ENCODE assay signal across 12 cellular contexts in the genomic region with DNA sequence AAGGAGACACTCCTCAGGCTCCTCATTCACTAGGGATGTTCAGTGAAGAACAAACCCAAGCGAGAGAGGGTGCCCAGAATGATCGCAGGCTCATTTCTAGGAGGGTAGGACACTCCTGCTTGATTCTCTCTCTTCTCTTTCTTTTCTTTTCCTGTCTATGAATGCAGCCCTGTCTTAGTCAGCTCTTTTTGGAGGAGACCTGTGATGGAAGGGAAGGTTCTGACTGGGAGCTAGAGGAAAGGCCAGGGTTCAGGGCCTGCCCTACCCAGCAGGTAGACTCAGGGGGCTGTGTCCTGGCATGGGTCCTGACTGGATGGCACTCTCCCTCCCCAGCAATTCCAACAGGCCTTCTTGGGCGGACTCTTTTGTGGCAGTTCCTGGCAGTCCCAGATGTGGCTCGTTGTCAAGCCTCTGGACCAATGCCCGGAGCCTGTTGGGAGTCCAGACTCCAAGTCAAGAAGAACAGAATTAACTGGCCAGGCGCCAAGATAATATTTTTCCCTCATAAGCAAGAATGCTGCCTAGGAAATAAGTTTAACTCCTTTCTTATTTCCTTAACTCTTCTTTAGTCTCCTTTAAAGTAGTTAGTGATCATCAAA.
DNase-seq lines count a peak whose midpoint lies in the region; ATAC-seq, FAIRE-seq and TF ChIP-seq lines count a peak whose summit lies in the region.
"Had no signal": no experiment of that assay in that cellular context is flagged by ENCODE, and none has a peak within 500 bp of the region (broad histone marks: within the 10 kb centered on the region; RNA-seq: fewer than 3 reads in every experiment).

No MANE protein-coding gene starts in this region.

- FAIRE-seq in pancreas (lab: Jason Lieb, UNC): no peak

- H3K4me3 ChIP-seq in fibroblast of villous mesenchyme (ENCODE audit: low read depth, low read length): no peak overlapping the region
- H3K4me3 ChIP-seq in pancreas: no peak overlapping the region

- H3K27me3 ChIP-seq in pancreas: peaks cover 0 to 12% (median 0%) of the 10 kb centered on the region in 4 donors

- H3K27ac ChIP-seq in RWPE1: peak overlapping the region; percentile 51
- no peak overlapping the region for H3K27ac ChIP-seq in pancreas

- WGBS in pancreas, 2 donors: 27 to 38% methylated on average over 6 of the region's 6 CpGs

- no peaks in the 10 kb centered on the region for H3K9me3 ChIP-seq in pancreas

- TF ChIP-seq CTCF in RWPE1 (conservative IDR thresholded peaks at IDR 0.05; ENCODE audit: low read depth) (no peak), fibroblast of villous mesenchyme (IDR thresholded peaks at IDR 0.05; ENCODE audit: insufficient read depth, low read depth, low read length) (no peak), pancreas (IDR thresholded peaks at IDR 0.05) (no peak)

- intact Hi-C loops in pancreas (cut with DNase I): no loop called here

- peak; percentile 73 for DNase-seq in DMS 273 (lab: John Stamatoyannopoulos, UW; ENCODE audit: unreplicated experiment)
- no peak for DNase-seq in RWPE1 (ENCODE audit: low spot score)
- DNase-seq in fibroblast of villous mesenchyme (ENCODE audit: low read depth): peak; percentile 37
- DNase-seq in pancreas: peak; percentile 74 to 91 (median 79)
- no peak for DNase-seq in activated CD4-positive, alpha-beta T cell treated with anti-CD3 and anti-CD28 coated beads, Interleukin-2, amount 50 U/mL, for 48 hours
- DNase-seq in activated CD4-positive, alpha-beta T cell treated with anti-CD3 and anti-CD28 coated beads for 4 hours: no peak
- DNase-seq: activated B cell treated with CpG ODN at 0.5 μM for 24 hours; activated naive CD8-positive, alpha-beta T cell treated with anti-CD3 and anti-CD28 coated beads, Interleukin-2, amount 10 ng/mL, durations not matched to agents 7 days and 5 days; CD4-positive, alpha-beta T cell; stimulated activated naive CD8-positive, alpha-beta T cell treated with anti-CD3 and anti-CD28 coated beads, Interleukin-15, amount 100 ng/mL, for 72 hours had no signal

- H3K36me3 ChIP-seq in pancreas: no peaks in the 10 kb centered on the region

- ATAC-seq in pancreas (peak; percentile 62 to 78 (median 70)), HG02759 (IDR thresholded peaks at IDR 0.05; ENCODE audit: unreplicated experiment) (no peak), HG03095 (IDR thresholded peaks at IDR 0.05; ENCODE audit: unreplicated experiment) (no peak)
- ATAC-seq: stimulated activated naive CD8-positive, alpha-beta T cell treated with anti-CD3 and anti-CD28 coated beads, Interleukin-15, amount 100 ng/mL, for 72 hours had no signal

- CTCF ChIA-PET in RWPE1 (lab: Yijun Ruan, JAX): no interaction called here

- POLR2A ChIA-PET in RWPE1 (lab: Yijun Ruan, JAX; ENCODE audit: low non-redundant PET): no interaction called here

- peaks cover 0 to 16% (median 6%) of the 10 kb centered on the region in 3 donors for H3K4me1 ChIP-seq in pancreas

Comparison
In these comparisons a context has a peak if more than half of its experiments do, and no peak if none do; other contexts are left out.
1. DNase-seq: peak in DMS 273 (single experiment), fibroblast of villous mesenchyme (single experiment) and pancreas (6 of 6); none in RWPE1 (single experiment), activated CD4-positive, alpha-beta T cell treated with anti-CD3 and anti-CD28 coated beads, Interleukin-2, amount 50 U/mL, for 48 hours (0 of 2) and activated CD4-positive, alpha-beta T cell treated with anti-CD3 and anti-CD28 coated beads for 4 hours (0 of 2).
2. ATAC-seq: peak in pancreas (4 of 4); none in HG02759 (single experiment) and HG03095 (single experiment).